27 cellular contexts compared by ENCODE assay signal in genomic region chr5:111172504-111172903, GRCh38. TPM values are rescaled to one million over a fixed set of nuclear protein-coding genes. Genes with fewer than 3 reads are reported as not detected.
DNase-seq lines count a peak whose midpoint lies in the region; ATAC-seq lines count a peak whose summit lies in the region.
"Had no signal": no experiment of that assay in that cellular context is flagged by ENCODE, and none has a peak within 500 bp of the region (broad histone marks: within the 10 kb centered on the region; RNA-seq: fewer than 3 reads in every experiment).

No MANE protein-coding gene starts in this region.

- H3K4ac ChIP-seq in mesendoderm (ENCODE audit: low read depth, low read length), result no peak overlapping the region

- no peak overlapping the region for H4K5ac ChIP-seq in mesendoderm (ENCODE audit: low read length)

- no peak overlapping the region for H2AK5ac ChIP-seq in mesendoderm (ENCODE audit: low read length)

- no peak overlapping the region for H3K4me2 ChIP-seq in mesendoderm (ENCODE audit: low read length)

- H3K36me3 Mint-ChIP-seq in activated T-helper 17 cell treated with anti-CD3 and anti-CD28 coated beads, Interleukin-2, amount 50 U/mL, for 72 hours (ENCODE audit: low read depth), result no peaks in the 10 kb centered on the region
- H3K36me3 Mint-ChIP-seq: CD4-positive, alpha-beta memory T cell had no signal

- H3K9me3 Mint-ChIP-seq in activated T-helper 17 cell treated with anti-CD3 and anti-CD28 coated beads, Interleukin-2, amount 50 U/mL, for 72 hours, result no peaks in the 10 kb centered on the region
- H3K9me3 Mint-ChIP-seq: activated T-helper 1 cell treated with anti-CD3 and anti-CD28 coated beads, Interleukin-12 subunit alpha, Interleukin-12 subunit beta, Interleukin-2, Interleukin-4 antibody, amounts not matched to agents 30 ng/mL and 10 ng/mL and 1 ng/mL, durations not matched to agents 14 hours and 24 hours and 36 hours; neural crest cell; stimulated activated naive CD8-positive, alpha-beta T cell treated with anti-CD3 and anti-CD28 coated beads, Interleukin-15, Interleukin-2, amounts not matched to agents 100 ng/mL and 50 ng/mL, for 24 hours had no signal

- H3K18ac ChIP-seq in mesendoderm (ENCODE audit: low read length), result no peak overlapping the region

- no peak overlapping the region for H4K8ac ChIP-seq in mesendoderm (ENCODE audit: low read depth, low read length)

- H3K79me1 ChIP-seq in mesendoderm (ENCODE audit: low read length), result no peaks in the 10 kb centered on the region

- no peak overlapping the region for H3K56ac ChIP-seq in mesendoderm (ENCODE audit: low read length)

- H2BK120ac ChIP-seq in mesendoderm (ENCODE audit: low read depth, low read length), result no peak overlapping the region

- no peak overlapping the region for H3K27ac Mint-ChIP-seq in activated T-helper 17 cell treated with anti-CD3 and anti-CD28 coated beads, Interleukin-2, amount 50 U/mL, for 72 hours
- H3K27ac Mint-ChIP-seq: activated CD4-positive, alpha-beta T cell treated with anti-CD3 and anti-CD28 coated beads, Interleukin-2, amount 10 ng/mL, durations not matched to agents 7 days and 5 days; activated naive CD8-positive, alpha-beta T cell; activated T-helper 1 cell treated with anti-CD3 and anti-CD28 coated beads, Interleukin-12 subunit alpha, Interleukin-12 subunit beta, Interleukin-2, Interleukin-4 antibody, amounts not matched to agents 30 ng/mL and 10 ng/mL and 1 ng/mL, durations not matched to agents 14 hours and 24 hours and 36 hours; CD4-positive, alpha-beta memory T cell; stimulated activated naive CD8-positive, alpha-beta T cell treated with anti-CD3 and anti-CD28 coated beads, Interleukin-15, Interleukin-2, amounts not matched to agents 100 ng/mL and 50 ng/mL, for 24 hours had no signal

- peak; percentile 14 for DNase-seq in DMS 273 (lab: John Stamatoyannopoulos, UW; ENCODE audit: unreplicated experiment)
- DNase-seq in DMS 273 treated with DMSO at 0.1 percent for 48 hours (lab: John Stamatoyannopoulos, UW), result no peak
- DNase-seq in HT1080 (ENCODE audit: low read depth), result peak; percentile 11
- peak; percentile 37 for DNase-seq in mesendoderm
- no peak for DNase-seq in occipital lobe (lab: John Stamatoyannopoulos, UW)
- no peak for DNase-seq in activated gamma-delta T cell treated with Interleukin-2 at 50 U/mL for 16 hours
- no peak for DNase-seq in H4 (ENCODE audit: low spot score)
- DNase-seq: activated CD4-positive, alpha-beta T cell treated with anti-CD3 and anti-CD28 coated beads, Interleukin-2, amount 10 ng/mL, durations not matched to agents 7 days and 5 days; aorta; central memory CD4-positive, alpha-beta T cell; DMS53; dorsolateral prefrontal cortex; H7; NCI-H1417; NCI-H446 treated with DMSO at 0.1 percent for 48 hours; posterior cingulate gyrus; right lobe of liver; thyroid gland had no signal

- H2BK15ac ChIP-seq in mesendoderm (replicated peaks; ENCODE audit: low read depth), result no peak overlapping the region

- no peaks in the 10 kb centered on the region for H3K36me3 ChIP-seq in mesendoderm (ENCODE audit: control insufficient read depth, insufficient read depth, low read length)
- H3K36me3 ChIP-seq: right lobe of liver, SJSA1, thyroid gland had no signal

- no peaks in the 10 kb centered on the region for H3K79me2 ChIP-seq in mesendoderm (ENCODE audit: control insufficient read depth, insufficient read depth, low read length)

- no peaks in the 10 kb centered on the region for H3K27me3 Mint-ChIP-seq in activated T-helper 17 cell treated with anti-CD3 and anti-CD28 coated beads, Interleukin-2, amount 50 U/mL, for 72 hours
- H3K27me3 Mint-ChIP-seq: activated naive CD8-positive, alpha-beta T cell; CD4-positive, alpha-beta memory T cell; stimulated activated naive CD8-positive, alpha-beta T cell treated with anti-CD3 and anti-CD28 coated beads, Interleukin-15, Interleukin-2, amounts not matched to agents 100 ng/mL and 50 ng/mL, for 24 hours had no signal

- H3K23ac ChIP-seq in mesendoderm (ENCODE audit: low read length), result no peak overlapping the region

- ATAC-seq in activated T-helper 17 cell treated with anti-CD3 and anti-CD28 coated beads, Interleukin-2, amount 50 U/mL, for 72 hours (replicated peaks), result peak; percentile 32
- ATAC-seq: right lobe of liver had no signal

- H3K27me3 ChIP-seq in mesendoderm (ENCODE audit: insufficient read depth, low read length, poor library complexity), result no peaks in the 10 kb centered on the region
- H3K27me3 ChIP-seq: dorsolateral prefrontal cortex, right lobe of liver, thyroid gland had no signal

- no peak overlapping the region for H3K27ac ChIP-seq in mesendoderm (ENCODE audit: low read depth, low read length)
- H3K27ac ChIP-seq: 22Rv1, dorsolateral prefrontal cortex, right lobe of liver, SJSA1, thyroid gland had no signal

- H3K9ac ChIP-seq in mesendoderm (ENCODE audit: low read length), result no peak overlapping the region

- H2BK5ac ChIP-seq in mesendoderm (ENCODE audit: low read length), result no peak overlapping the region

- no peak overlapping the region for H3K4me3 ChIP-seq in mesendoderm (ENCODE audit: low read length)
- H3K4me3 ChIP-seq: dorsolateral prefrontal cortex, lung, right lobe of liver, SJSA1, thyroid gland had no signal

- no peaks in the 10 kb centered on the region for H3K4me1 ChIP-seq in mesendoderm (ENCODE audit: control insufficient read depth, low read depth, low read length)
- H3K4me1 ChIP-seq: right lobe of liver, SJSA1, thyroid gland had no signal

- no peaks in the 10 kb centered on the region for H3K4me1 Mint-ChIP-seq in activated T-helper 17 cell treated with anti-CD3 and anti-CD28 coated beads, Interleukin-2, amount 50 U/mL, for 72 hours
- H3K4me1 Mint-ChIP-seq: activated CD4-positive, alpha-beta T cell treated with anti-CD3 and anti-CD28 coated beads, Interleukin-2, amount 10 ng/mL, durations not matched to agents 7 days and 5 days; neural crest cell had no signal

- no CpG with 5 or more reads among the region's 3 CpGs for WGBS in mesendoderm (ENCODE audit: extremely low coverage, insufficient coverage, low lambda C conversion rate)

- H3K4me3 Mint-ChIP-seq in activated T-helper 17 cell treated with anti-CD3 and anti-CD28 coated beads, Interleukin-2, amount 50 U/mL, for 72 hours, result no peak overlapping the region
- H3K4me3 Mint-ChIP-seq: activated CD4-positive, alpha-beta T cell treated with anti-CD3 and anti-CD28 coated beads, Interleukin-2, amount 10 ng/mL, durations not matched to agents 7 days and 5 days; activated naive CD8-positive, alpha-beta T cell; activated T-helper 1 cell treated with anti-CD3 and anti-CD28 coated beads, Interleukin-12 subunit alpha, Interleukin-12 subunit beta, Interleukin-2, Interleukin-4 antibody, amounts not matched to agents 30 ng/mL and 10 ng/mL and 1 ng/mL, durations not matched to agents 14 hours and 24 hours and 36 hours; CD4-positive, alpha-beta memory T cell; neural crest cell; stimulated activated naive CD8-positive, alpha-beta T cell treated with anti-CD3 and anti-CD28 coated beads, Interleukin-15, Interleukin-2, amounts not matched to agents 100 ng/mL and 50 ng/mL, for 24 hours had no signal

RNA-seq across cellular contexts. Expression of gene CAMK4, which starts 51.7 kb away (rescaled TPM):
- total RNA-seq in HT1080 (2014; rRNA removed; shearing (Covaris generic)), result 28.0 and 35.4 TPM in 2 replicates
- polyA plus RNA-seq in HT1080 (2015; cell fraction: cytosol; rRNA removed), result 11.8 and 12.5 TPM in 2 replicates
- 5.4 and 6.8 TPM in 2 replicates for polyA plus RNA-seq in HT1080 (2015; cell fraction: nucleus; rRNA removed)
- 10 to 100 TPM; 36.0 to 37.0 TPM for total RNA-seq in activated T-helper 17 cell treated with anti-CD3 and anti-CD28 coated beads, Interleukin-2, amount 50 U/mL, for 72 hours
- 2.7 TPM for polyA plus RNA-seq in mesendoderm (2013, experiment 1 of 2)
- polyA plus RNA-seq in mesendoderm (2013, experiment 2 of 2), result 2.0 TPM
- total RNA-seq in occipital lobe, result 130 TPM
- 8.8 and 22.5 TPM in 2 replicates for total RNA-seq in H4 (2014; rRNA removed; shearing (Covaris generic))

Comparison
In these comparisons a context has a peak if more than half of its experiments do, and no peak if none do; other contexts are left out.
1. DNase-seq: peak in DMS 273 (single experiment), HT1080 (single experiment) and mesendoderm (single experiment); none in DMS 273 treated with DMSO at 0.1 percent for 48 hours (single experiment), occipital lobe (single experiment), activated gamma-delta T cell treated with Interleukin-2 at 50 U/mL for 16 hours (single experiment) and H4 (single experiment).